In the genomic region with DNA sequence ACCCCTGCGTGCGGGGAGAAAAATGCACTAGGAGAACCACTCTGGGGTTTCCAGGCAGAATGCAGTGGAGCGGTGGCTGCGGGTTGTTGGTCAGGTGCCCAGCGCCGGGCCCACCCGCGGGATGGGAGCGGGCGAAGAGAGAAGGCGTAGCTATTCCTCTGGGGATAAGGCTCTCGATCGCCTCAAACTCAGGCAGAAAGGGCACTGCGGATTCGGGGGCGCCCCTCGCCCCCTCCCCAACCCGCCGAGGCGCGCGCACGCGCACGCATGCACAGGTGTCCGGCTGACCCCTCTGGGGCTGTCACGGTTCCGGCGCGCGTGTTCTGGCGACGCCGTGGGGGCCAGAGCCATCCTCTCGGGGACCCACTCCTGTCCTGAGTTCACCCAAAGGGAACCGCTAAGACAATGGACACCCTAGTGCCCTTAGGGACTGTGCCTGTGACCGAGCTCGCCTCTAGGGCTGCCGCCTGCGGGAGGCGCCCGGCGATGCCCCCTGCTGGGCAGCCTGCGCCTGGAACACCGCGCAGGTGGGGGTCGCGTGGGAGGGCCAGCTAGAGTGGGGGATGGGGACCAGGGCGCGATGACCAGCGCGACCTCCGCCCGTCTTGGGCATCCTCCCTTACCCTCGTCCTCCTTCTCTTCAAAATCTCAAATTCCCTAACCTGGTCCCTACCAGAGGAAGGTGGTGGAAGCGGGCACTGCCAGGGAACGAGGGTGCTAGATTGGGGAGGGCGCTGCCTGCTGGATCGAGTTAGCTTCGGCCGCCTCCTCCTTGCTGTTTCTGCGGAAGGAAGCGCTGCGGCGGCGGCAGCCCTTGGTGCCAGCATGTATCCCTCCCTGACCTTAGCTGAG, we compare ENCODE assay signal across 1 cellular context.
A peak's percentile ranks its signal among the peaks of the same experiment; 100 is the strongest.
TF ChIP-seq lines count a peak whose summit lies in the region.

No MANE protein-coding gene starts in this region.

TF ChIP-seq in HepG2, 621 proteins besides CTCF, POLR2A, EP300 and RAD21 (continued from another document and continues in another):
- TF ChIP-seq, protein P1, sequence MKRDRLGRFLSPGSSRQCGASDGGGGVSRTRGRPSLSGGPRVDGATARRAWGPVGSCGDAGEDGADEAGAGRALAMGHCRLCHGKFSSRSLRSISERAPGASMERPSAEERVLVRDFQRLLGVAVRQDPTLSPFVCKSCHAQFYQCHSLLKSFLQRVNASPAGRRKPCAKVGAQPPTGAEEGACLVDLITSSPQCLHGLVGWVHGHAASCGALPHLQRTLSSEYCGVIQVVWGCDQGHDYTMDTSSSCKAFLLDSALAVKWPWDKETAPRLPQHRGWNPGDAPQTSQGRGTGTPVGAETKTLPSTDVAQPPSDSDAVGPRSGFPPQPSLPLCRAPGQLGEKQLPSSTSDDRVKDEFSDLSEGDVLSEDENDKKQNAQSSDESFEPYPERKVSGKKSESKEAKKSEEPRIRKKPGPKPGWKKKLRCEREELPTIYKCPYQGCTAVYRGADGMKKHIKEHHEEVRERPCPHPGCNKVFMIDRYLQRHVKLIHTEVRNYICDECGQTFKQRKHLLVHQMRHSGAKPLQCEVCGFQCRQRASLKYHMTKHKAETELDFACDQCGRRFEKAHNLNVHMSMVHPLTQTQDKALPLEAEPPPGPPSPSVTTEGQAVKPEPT (CRISPR knock-in tag; IDR thresholded peaks at IDR 0.05; ENCODE audit: low read depth): 0 out of 2 replicates have a peak, but pooled peaks have one; percentile 31
- TF ChIP-seq HMG20A (CRISPR knock-in tag; IDR thresholded peaks at IDR 0.05; ENCODE audit: borderline replicate concordance): peak; percentile 31; the same call in 1 of the 2 replicates
- TF ChIP-seq, protein P2, sequence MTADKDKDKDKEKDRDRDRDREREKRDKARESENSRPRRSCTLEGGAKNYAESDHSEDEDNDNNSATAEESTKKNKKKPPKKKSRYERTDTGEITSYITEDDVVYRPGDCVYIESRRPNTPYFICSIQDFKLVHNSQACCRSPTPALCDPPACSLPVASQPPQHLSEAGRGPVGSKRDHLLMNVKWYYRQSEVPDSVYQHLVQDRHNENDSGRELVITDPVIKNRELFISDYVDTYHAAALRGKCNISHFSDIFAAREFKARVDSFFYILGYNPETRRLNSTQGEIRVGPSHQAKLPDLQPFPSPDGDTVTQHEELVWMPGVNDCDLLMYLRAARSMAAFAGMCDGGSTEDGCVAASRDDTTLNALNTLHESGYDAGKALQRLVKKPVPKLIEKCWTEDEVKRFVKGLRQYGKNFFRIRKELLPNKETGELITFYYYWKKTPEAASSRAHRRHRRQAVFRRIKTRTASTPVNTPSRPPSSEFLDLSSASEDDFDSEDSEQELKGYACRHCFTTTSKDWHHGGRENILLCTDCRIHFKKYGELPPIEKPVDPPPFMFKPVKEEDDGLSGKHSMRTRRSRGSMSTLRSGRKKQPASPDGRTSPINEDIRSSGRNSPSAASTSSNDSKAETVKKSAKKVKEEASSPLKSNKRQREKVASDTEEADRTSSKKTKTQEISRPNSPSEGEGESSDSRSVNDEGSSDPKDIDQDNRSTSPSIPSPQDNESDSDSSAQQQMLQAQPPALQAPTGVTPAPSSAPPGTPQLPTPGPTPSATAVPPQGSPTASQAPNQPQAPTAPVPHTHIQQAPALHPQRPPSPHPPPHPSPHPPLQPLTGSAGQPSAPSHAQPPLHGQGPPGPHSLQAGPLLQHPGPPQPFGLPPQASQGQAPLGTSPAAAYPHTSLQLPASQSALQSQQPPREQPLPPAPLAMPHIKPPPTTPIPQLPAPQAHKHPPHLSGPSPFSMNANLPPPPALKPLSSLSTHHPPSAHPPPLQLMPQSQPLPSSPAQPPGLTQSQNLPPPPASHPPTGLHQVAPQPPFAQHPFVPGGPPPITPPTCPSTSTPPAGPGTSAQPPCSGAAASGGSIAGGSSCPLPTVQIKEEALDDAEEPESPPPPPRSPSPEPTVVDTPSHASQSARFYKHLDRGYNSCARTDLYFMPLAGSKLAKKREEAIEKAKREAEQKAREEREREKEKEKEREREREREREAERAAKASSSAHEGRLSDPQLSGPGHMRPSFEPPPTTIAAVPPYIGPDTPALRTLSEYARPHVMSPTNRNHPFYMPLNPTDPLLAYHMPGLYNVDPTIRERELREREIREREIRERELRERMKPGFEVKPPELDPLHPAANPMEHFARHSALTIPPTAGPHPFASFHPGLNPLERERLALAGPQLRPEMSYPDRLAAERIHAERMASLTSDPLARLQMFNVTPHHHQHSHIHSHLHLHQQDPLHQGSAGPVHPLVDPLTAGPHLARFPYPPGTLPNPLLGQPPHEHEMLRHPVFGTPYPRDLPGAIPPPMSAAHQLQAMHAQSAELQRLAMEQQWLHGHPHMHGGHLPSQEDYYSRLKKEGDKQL (CRISPR knock-in tag; IDR thresholded peaks at IDR 0.05; ENCODE audit: low read depth): 0 out of 2 replicates have a peak, but pooled peaks have one; percentile 28
- TF ChIP-seq ZNF792 (CRISPR knock-in tag; IDR thresholded peaks at IDR 0.05): peak; percentile 70; the same call in 1 of the 2 replicates
- peak; percentile 53; the same call in 1 of the 2 replicates for TF ChIP-seq KDM3A (CRISPR knock-in tag; IDR thresholded peaks at IDR 0.05; ENCODE audit: low read depth)
- TF ChIP-seq FOSL2 (CRISPR knock-in tag; IDR thresholded peaks at IDR 0.05): peak; percentile 55
- TF ChIP-seq ZBTB8A (CRISPR knock-in tag; IDR thresholded peaks at IDR 0.05; ENCODE audit: borderline replicate concordance, low read depth): 0 out of 2 replicates have a peak, but pooled peaks have one; percentile 56
- peak; percentile 88 for TF ChIP-seq SALL1 (CRISPR knock-in tag; IDR thresholded peaks at IDR 0.05)
- TF ChIP-seq, protein P3, sequence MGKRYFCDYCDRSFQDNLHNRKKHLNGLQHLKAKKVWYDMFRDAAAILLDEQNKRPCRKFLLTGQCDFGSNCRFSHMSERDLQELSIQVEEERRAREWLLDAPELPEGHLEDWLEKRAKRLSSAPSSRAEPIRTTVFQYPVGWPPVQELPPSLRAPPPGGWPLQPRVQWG (CRISPR knock-in tag; IDR thresholded peaks at IDR 0.05; ENCODE audit: borderline replicate concordance, low read depth): no peak
- TF ChIP-seq RARA (CRISPR knock-in tag; IDR thresholded peaks at IDR 0.05): peak; percentile 58
- TF ChIP-seq RAD51 (IDR thresholded peaks at IDR 0.05; ENCODE audit: borderline replicate concordance): no peak
- TF ChIP-seq ZSCAN30 (CRISPR knock-in tag; IDR thresholded peaks at IDR 0.05): no peak
- peak; percentile 26; the same call in 1 of the 2 replicates for TF ChIP-seq STAT5B (CRISPR knock-in tag; IDR thresholded peaks at IDR 0.05)
- TF ChIP-seq, protein P4, sequence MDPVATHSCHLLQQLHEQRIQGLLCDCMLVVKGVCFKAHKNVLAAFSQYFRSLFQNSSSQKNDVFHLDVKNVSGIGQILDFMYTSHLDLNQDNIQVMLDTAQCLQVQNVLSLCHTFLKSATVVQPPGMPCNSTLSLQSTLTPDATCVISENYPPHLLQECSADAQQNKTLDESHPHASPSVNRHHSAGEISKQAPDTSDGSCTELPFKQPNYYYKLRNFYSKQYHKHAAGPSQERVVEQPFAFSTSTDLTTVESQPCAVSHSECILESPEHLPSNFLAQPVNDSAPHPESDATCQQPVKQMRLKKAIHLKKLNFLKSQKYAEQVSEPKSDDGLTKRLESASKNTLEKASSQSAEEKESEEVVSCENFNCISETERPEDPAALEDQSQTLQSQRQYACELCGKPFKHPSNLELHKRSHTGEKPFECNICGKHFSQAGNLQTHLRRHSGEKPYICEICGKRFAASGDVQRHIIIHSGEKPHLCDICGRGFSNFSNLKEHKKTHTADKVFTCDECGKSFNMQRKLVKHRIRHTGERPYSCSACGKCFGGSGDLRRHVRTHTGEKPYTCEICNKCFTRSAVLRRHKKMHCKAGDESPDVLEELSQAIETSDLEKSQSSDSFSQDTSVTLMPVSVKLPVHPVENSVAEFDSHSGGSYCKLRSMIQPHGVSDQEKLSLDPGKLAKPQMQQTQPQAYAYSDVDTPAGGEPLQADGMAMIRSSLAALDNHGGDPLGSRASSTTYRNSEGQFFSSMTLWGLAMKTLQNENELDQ (CRISPR knock-in tag; IDR thresholded peaks at IDR 0.05; ENCODE audit: borderline replicate concordance): no peak
- TF ChIP-seq ZSCAN31 (CRISPR knock-in tag; IDR thresholded peaks at IDR 0.05; ENCODE audit: low read depth): peak; percentile 50; the same call in 1 of the 2 replicates
- TF ChIP-seq SP2 (CRISPR knock-in tag; IDR thresholded peaks at IDR 0.05): 0 out of 2 replicates have a peak, but pooled peaks have one; percentile 37
- peak; percentile 29; the same call in 1 of the 2 replicates for TF ChIP-seq CHD2 (IDR thresholded peaks at IDR 0.05; ENCODE audit: low read depth, low read length)
- TF ChIP-seq, protein P5, sequence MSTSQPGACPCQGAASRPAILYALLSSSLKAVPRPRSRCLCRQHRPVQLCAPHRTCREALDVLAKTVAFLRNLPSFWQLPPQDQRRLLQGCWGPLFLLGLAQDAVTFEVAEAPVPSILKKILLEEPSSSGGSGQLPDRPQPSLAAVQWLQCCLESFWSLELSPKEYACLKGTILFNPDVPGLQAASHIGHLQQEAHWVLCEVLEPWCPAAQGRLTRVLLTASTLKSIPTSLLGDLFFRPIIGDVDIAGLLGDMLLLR (CRISPR knock-in tag; IDR thresholded peaks at IDR 0.05): peak; percentile 27; the same call in 1 of the 2 replicates
- TF ChIP-seq, protein P6, sequence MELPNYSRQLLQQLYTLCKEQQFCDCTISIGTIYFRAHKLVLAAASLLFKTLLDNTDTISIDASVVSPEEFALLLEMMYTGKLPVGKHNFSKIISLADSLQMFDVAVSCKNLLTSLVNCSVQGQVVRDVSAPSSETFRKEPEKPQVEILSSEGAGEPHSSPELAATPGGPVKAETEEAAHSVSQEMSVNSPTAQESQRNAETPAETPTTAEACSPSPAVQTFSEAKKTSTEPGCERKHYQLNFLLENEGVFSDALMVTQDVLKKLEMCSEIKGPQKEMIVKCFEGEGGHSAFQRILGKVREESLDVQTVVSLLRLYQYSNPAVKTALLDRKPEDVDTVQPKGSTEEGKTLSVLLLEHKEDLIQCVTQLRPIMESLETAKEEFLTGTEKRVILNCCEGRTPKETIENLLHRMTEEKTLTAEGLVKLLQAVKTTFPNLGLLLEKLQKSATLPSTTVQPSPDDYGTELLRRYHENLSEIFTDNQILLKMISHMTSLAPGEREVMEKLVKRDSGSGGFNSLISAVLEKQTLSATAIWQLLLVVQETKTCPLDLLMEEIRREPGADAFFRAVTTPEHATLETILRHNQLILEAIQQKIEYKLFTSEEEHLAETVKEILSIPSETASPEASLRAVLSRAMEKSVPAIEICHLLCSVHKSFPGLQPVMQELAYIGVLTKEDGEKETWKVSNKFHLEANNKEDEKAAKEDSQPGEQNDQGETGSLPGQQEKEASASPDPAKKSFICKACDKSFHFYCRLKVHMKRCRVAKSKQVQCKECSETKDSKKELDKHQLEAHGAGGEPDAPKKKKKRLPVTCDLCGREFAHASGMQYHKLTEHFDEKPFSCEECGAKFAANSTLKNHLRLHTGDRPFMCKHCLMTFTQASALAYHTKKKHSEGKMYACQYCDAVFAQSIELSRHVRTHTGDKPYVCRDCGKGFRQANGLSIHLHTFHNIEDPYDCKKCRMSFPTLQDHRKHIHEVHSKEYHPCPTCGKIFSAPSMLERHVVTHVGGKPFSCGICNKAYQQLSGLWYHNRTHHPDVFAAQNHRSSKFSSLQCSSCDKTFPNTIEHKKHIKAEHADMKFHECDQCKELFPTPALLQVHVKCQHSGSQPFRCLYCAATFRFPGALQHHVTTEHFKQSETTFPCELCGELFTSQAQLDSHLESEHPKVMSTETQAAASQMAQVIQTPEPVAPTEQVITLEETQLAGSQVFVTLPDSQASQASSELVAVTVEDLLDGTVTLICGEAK (IDR thresholded peaks at IDR 0.05): no peak
- TF ChIP-seq, protein P6 (CRISPR knock-in tag; IDR thresholded peaks at IDR 0.05): no peak
- TF ChIP-seq, protein P7, sequence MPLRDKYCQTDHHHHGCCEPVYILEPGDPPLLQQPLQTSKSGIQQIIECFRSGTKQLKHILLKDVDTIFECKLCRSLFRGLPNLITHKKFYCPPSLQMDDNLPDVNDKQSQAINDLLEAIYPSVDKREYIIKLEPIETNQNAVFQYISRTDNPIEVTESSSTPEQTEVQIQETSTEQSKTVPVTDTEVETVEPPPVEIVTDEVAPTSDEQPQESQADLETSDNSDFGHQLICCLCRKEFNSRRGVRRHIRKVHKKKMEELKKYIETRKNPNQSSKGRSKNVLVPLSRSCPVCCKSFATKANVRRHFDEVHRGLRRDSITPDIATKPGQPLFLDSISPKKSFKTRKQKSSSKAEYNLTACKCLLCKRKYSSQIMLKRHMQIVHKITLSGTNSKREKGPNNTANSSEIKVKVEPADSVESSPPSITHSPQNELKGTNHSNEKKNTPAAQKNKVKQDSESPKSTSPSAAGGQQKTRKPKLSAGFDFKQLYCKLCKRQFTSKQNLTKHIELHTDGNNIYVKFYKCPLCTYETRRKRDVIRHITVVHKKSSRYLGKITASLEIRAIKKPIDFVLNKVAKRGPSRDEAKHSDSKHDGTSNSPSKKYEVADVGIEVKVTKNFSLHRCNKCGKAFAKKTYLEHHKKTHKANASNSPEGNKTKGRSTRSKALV (CRISPR knock-in tag; IDR thresholded peaks at IDR 0.05): peak; percentile 94
- TF ChIP-seq HDAC1 (CRISPR knock-in tag; IDR thresholded peaks at IDR 0.05): peak; percentile 93
- TF ChIP-seq ZNF878 (CRISPR knock-in tag; IDR thresholded peaks at IDR 0.05): no peak
- TF ChIP-seq TARDBP (CRISPR knock-in tag; IDR thresholded peaks at IDR 0.05): peak; percentile 39; the same call in 1 of the 2 replicates
- peak; percentile 23; the same call in 1 of the 2 replicates for TF ChIP-seq ZNF12 (CRISPR knock-in tag; IDR thresholded peaks at IDR 0.05)
